ENCODE assay signal across 27 cellular contexts in genomic region chr11:3105791-3106735, GRCh38. TPM values are rescaled to one million over a fixed set of nuclear protein-coding genes. Genes with fewer than 3 reads are reported as not detected.
DNase-seq lines count a peak whose midpoint lies in the region; ATAC-seq, FAIRE-seq and TF ChIP-seq lines count a peak whose summit lies in the region.
"Had no signal": no experiment of that assay in that cellular context is flagged by ENCODE, and none has a peak within 500 bp of the region (broad histone marks: within the 10 kb centered on the region; RNA-seq: fewer than 3 reads in every experiment).

No MANE protein-coding gene starts in this region.

- 0 out of 2 replicates have a peak overlapping the region, but pooled peaks have one; percentile 48 for H2BK20ac ChIP-seq in H1 (ENCODE audit: low read length)

- H3K9me3 ChIP-seq in right cardiac atrium (ENCODE audit: control insufficient read depth, low read length), result no peaks in the 10 kb centered on the region
- no peaks in the 10 kb centered on the region for H3K9me3 ChIP-seq in heart right ventricle
- H3K9me3 ChIP-seq in H1 (ENCODE audit: insufficient read depth in 2 of 2, low read depth in 1 of 2, low read length in 1 of 2), result no peaks in the 10 kb centered on the region
- H3K9me3 ChIP-seq in neuronal stem cell (replicated peaks in 1 of 2; ENCODE audit: control insufficient read depth in 2 of 2, insufficient read depth in 1 of 2, low read depth in 1 of 2, low read length in 2 of 2), result peaks cover 0 to 2% of the 10 kb centered on the region in 2 donors
- no peaks in the 10 kb centered on the region for H3K9me3 ChIP-seq in aorta (ENCODE audit: control insufficient read depth, low read length)
- H3K9me3 ChIP-seq: ovary, testis had no signal

- H3K23ac ChIP-seq in H1 (ENCODE audit: insufficient read length) (no peak overlapping the region), neuronal stem cell (ENCODE audit: low read depth, low read length, poor library complexity) (peak overlapping the region; percentile 34)

- TF ChIP-seq EP300 in H1 (IDR thresholded peaks at IDR 0.05; ENCODE audit: borderline replicate concordance in 1 of 2, low read depth in 2 of 2, low read length in 2 of 2), result no peak

- H3K4me1 ChIP-seq in right cardiac atrium (ENCODE audit: control insufficient read depth, insufficient read depth, low read length), result no peaks in the 10 kb centered on the region
- H3K4me1 ChIP-seq in heart right ventricle, result peaks cover 0 to under 1% (median 0%) of the 10 kb centered on the region in 9 donors
- H3K4me1 ChIP-seq in H1 (replicated peaks in 1 of 4; ENCODE audit: control insufficient read depth in 3 of 4, insufficient read depth in 4 of 4, low read length in 3 of 4), result peaks cover 0 to 16% (median 8%) of the 10 kb centered on the region in 4 experiments; a peak in 5 of 7 replicates
- H3K4me1 ChIP-seq in neuronal stem cell (ENCODE audit: control insufficient read depth in 2 of 2, insufficient read depth in 1 of 2, low read depth in 1 of 2, low read length in 2 of 2), result no peaks in the 10 kb centered on the region
- no peaks in the 10 kb centered on the region for H3K4me1 ChIP-seq in aorta (ENCODE audit: control insufficient read depth in 1 of 2, insufficient read depth in 2 of 2, low read length in 2 of 2)
- H3K4me1 ChIP-seq: foreskin keratinocyte, testis had no signal

- H2BK12ac ChIP-seq in H1 (ENCODE audit: low read depth, low read length) (no peak overlapping the region), neuronal stem cell (ENCODE audit: low read length) (no peak overlapping the region)

- no peak overlapping the region for H3K27ac ChIP-seq in right cardiac atrium (ENCODE audit: low read length)
- H3K27ac ChIP-seq in heart right ventricle, result no peak overlapping the region
- no peak overlapping the region for H3K27ac ChIP-seq in H1 (ENCODE audit: low read depth, low read length)
- H3K27ac ChIP-seq in neuronal stem cell (replicated peaks; ENCODE audit: low read length), result no peak overlapping the region
- no peak overlapping the region for H3K27ac ChIP-seq in aorta (ENCODE audit: low read depth in 1 of 2, low read length in 2 of 2)
- H3K27ac ChIP-seq: cardiac muscle cell, foreskin keratinocyte, HL-60, ovary, testis, WERI-Rb-1 had no signal

- H2BK15ac ChIP-seq in H1 (ENCODE audit: low read length) (no peak overlapping the region), neuronal stem cell (ENCODE audit: low read length) (no peak overlapping the region)

- H3K4ac ChIP-seq in H1 (replicated peaks; ENCODE audit: insufficient read length, low read depth, low read length), result no peak overlapping the region
- H3K4ac ChIP-seq in neuronal stem cell (ENCODE audit: low read length), result no peak overlapping the region

- no peaks in the 10 kb centered on the region for H3K23me2 ChIP-seq in H1 (ENCODE audit: low read depth, low read length)

- no peaks in the 10 kb centered on the region for H3K79me1 ChIP-seq in H1 (ENCODE audit: low read depth, low read length)
- no peaks in the 10 kb centered on the region for H3K79me1 ChIP-seq in neuronal stem cell (ENCODE audit: low read depth, low read length)

- FAIRE-seq in H1 (lab: Jason Lieb, UNC), result no peak
- FAIRE-seq: H54, HepG2, islet of Langerhans, RCC 7860 had no signal

- H2AK5ac ChIP-seq in H1 (ENCODE audit: low read depth, low read length) (no peak overlapping the region), neuronal stem cell (ENCODE audit: low read depth, low read length) (no peak overlapping the region)

- H4K91ac ChIP-seq in H1 (replicated peaks; ENCODE audit: insufficient read length, low read length) (no peak overlapping the region), neuronal stem cell (ENCODE audit: low read depth, low read length, poor library complexity) (no peak overlapping the region)

- no peak overlapping the region for H2BK120ac ChIP-seq in H1 (replicated peaks; ENCODE audit: low read depth, low read length)
- no peak overlapping the region for H2BK120ac ChIP-seq in neuronal stem cell (ENCODE audit: low read depth, low read length)

- peaks cover 0 to 85% (median 13%) of the 10 kb centered on the region in 9 donors for H3K36me3 ChIP-seq in heart right ventricle
- H3K36me3 ChIP-seq in H1 (ENCODE audit: control insufficient read depth in 2 of 4, insufficient read depth in 4 of 4, low read length in 3 of 4), result no peaks in the 10 kb centered on the region
- H3K36me3 ChIP-seq in neuronal stem cell (replicated peaks in 1 of 2; ENCODE audit: control insufficient read depth in 2 of 2, insufficient read depth in 2 of 2, low read length in 2 of 2), result peaks cover 0 to 11% of the 10 kb centered on the region in 2 donors
- peaks cover 0 to 11% of the 10 kb centered on the region in 2 donors for H3K36me3 ChIP-seq in aorta (ENCODE audit: control insufficient read depth in 1 of 2, insufficient read depth in 2 of 2, low read length in 1 of 2)
- H3K36me3 ChIP-seq: cardiac muscle cell, ovary, WERI-Rb-1 had no signal

- no peak for TF ChIP-seq CTCF in heart right ventricle (IDR thresholded peaks at IDR 0.05)
- TF ChIP-seq CTCF in H1 (IDR thresholded peaks at IDR 0.05; ENCODE audit: control extremely low read depth in 1 of 3, insufficient read depth in 1 of 3, low read depth in 1 of 3, low read length in 3 of 3), result no peak

- CTCF ChIA-PET in H1 (lab: Charles Lee; ENCODE audit: partially characterized antibody), result interaction anchor here (0.8 to 2.2 kb wide), 7 partner anchors 15 to 118 kb away, joined by 3 to 8 read pairs (median 3); no protein-coding TSS in a partner anchor

- H2AFZ ChIP-seq in H1 (ENCODE audit: low read length), result no peak overlapping the region
- no peak overlapping the region for H2AFZ ChIP-seq in neuronal stem cell (ENCODE audit: low read length)

- no peak overlapping the region; the same call in 1 of the 2 replicates for H3K18ac ChIP-seq in H1 (ENCODE audit: extremely low read depth, low read length)
- H3K18ac ChIP-seq in neuronal stem cell (ENCODE audit: low read length), result peak overlapping the region; percentile 71

- POLR2A ChIA-PET in H1 (lab: Charles Lee; ENCODE audit: partially characterized antibody), result no interaction called here

- H3K56ac ChIP-seq in H1 (replicated peaks; ENCODE audit: insufficient read length, low read depth, low read length), result no peak overlapping the region

- H3K9ac ChIP-seq in H1 (replicated peaks in 1 of 4; ENCODE audit: extremely low read depth in 1 of 4, low read depth in 3 of 4, low read length in 3 of 4) (0 out of 7 replicates have a peak overlapping the region, but pooled peaks of 1 of the 4 experiments have one; percentile 30), neuronal stem cell (ENCODE audit: low read depth, low read length, poor library complexity) (no peak overlapping the region)

- H3K4me2 ChIP-seq in H1 (ENCODE audit: insufficient read depth in 1 of 2, low read depth in 2 of 2, low read length in 2 of 2) (no peak overlapping the region), neuronal stem cell (ENCODE audit: insufficient read depth, low read length, poor library complexity, severe bottlenecking) (no peak overlapping the region)

- no peak overlapping the region for H4K5ac ChIP-seq in H1 (ENCODE audit: insufficient read length, low read depth, low read length)

- no peaks in the 10 kb centered on the region for H3K79me2 ChIP-seq in H1 (ENCODE audit: control insufficient read depth in 1 of 2, insufficient read depth in 2 of 2, low read length in 2 of 2)

- ATAC-seq in right cardiac atrium (no peak), heart right ventricle (no peak), aorta (ENCODE audit: low FRiP score) (no peak), GM21390 (IDR thresholded peaks at IDR 0.05; ENCODE audit: unreplicated experiment) (no peak)
- ATAC-seq: foreskin keratinocyte, HepG2 had no signal

- H3K27me3 ChIP-seq in right cardiac atrium (ENCODE audit: control insufficient read depth, insufficient read depth) (no peaks in the 10 kb centered on the region), heart right ventricle (no peaks in the 10 kb centered on the region), H1 (replicated peaks in 1 of 4; ENCODE audit: control insufficient read depth in 3 of 4, extremely low read depth in 1 of 4, insufficient read depth in 3 of 4, low read length in 3 of 4) (no peaks in the 10 kb centered on the region; a peak in 2 of 7 replicates), neuronal stem cell (ENCODE audit: control insufficient read depth in 3 of 3, insufficient read depth in 3 of 3, low read depth in 1 of 3, low read length in 3 of 3) (no peaks in the 10 kb centered on the region), aorta (ENCODE audit: control insufficient read depth in 1 of 2, insufficient read depth in 2 of 2, low read length in 1 of 2) (no peaks in the 10 kb centered on the region)
- H3K27me3 ChIP-seq: cardiac muscle cell, foreskin keratinocyte, ovary, testis had no signal

- H4K8ac ChIP-seq in H1 (ENCODE audit: extremely low read depth, insufficient read depth, low read length), result no peak overlapping the region
- no peak overlapping the region for H4K8ac ChIP-seq in neuronal stem cell (ENCODE audit: low read depth, low read length)

- intact Hi-C loops in right cardiac atrium (cut with DNase I), result loop anchor here in 1 of 4 donors (10.0 kb wide), 1 partner anchor 109 kb away; the partner anchor contains the start of gene MRGPRG
- intact Hi-C loops in heart right ventricle (cut with DNase I), result loop anchor here in 1 of 10 donors (5.0 kb wide), 1 partner anchor 111 kb away; the partner anchor contains the start of gene MRGPRG
- intact Hi-C loops in aorta (cut with DNase I), result no loop called here

- TF ChIP-seq RAD21 in H1 (IDR thresholded peaks at IDR 0.05 in 1 of 2, conservative IDR thresholded peaks at IDR 0.05 in 1 of 2; ENCODE audit: low read depth in 2 of 2, low read length in 2 of 2), result no peak

- H3K14ac ChIP-seq in H1 (ENCODE audit: insufficient read length) (no peak overlapping the region), neuronal stem cell (ENCODE audit: low read length) (peak overlapping the region; percentile 82)

- 89% methylated on average over 41 of the region's 41 CpGs for WGBS in right cardiac atrium
- 91 to 92% methylated on average over 41 of the region's 41 CpGs for WGBS in heart right ventricle, 2 donors
- WGBS in H1 (ENCODE audit: extremely low coverage in 1 of 2, insufficient coverage in 1 of 2, insufficient read length in 1 of 2, insufficient replicate concordance in 2 of 2, low coverage in 1 of 2, low lambda C conversion rate in 2 of 2, missing lambda C conversion rate in 1 of 2), 2 experiments, result 92% methylated on average over 41 of the region's 41 CpGs; no CpG with 5 or more reads in 1 of the 2 experiments
- WGBS in neuronal stem cell (ENCODE audit: extremely low coverage in 2 of 2, insufficient read length in 2 of 2, insufficient replicate concordance in 1 of 2), 2 donors, result no CpG with 5 or more reads among the region's 41 CpGs
- WGBS in aorta, 2 donors, result 87 to 90% methylated on average over 38 to 41 of the region's 41 CpGs

- H2BK5ac ChIP-seq in H1 (ENCODE audit: low read depth, low read length) (no peak overlapping the region), neuronal stem cell (ENCODE audit: low read length) (no peak overlapping the region)

- H3K4me3 ChIP-seq in right cardiac atrium (ENCODE audit: low read length) (no peak overlapping the region), heart right ventricle (no peak overlapping the region), H1 (ENCODE audit: extremely low read depth in 1 of 4, insufficient read depth in 2 of 4, low read depth in 3 of 4, low read length in 4 of 4) (no peak overlapping the region), neuronal stem cell (ENCODE audit: low read length in 2 of 2) (peak overlapping the region in 1 of 2 donors; percentile 36), aorta (ENCODE audit: low read length in 2 of 2) (no peak overlapping the region)
- H3K4me3 ChIP-seq: cardiac muscle cell, ovary, testis had no signal

- H4K20me1 ChIP-seq in H1 (replicated peaks in 1 of 2; ENCODE audit: control insufficient read depth in 1 of 2, insufficient read depth in 2 of 2, low read length in 2 of 2), result peaks cover 0 to 6% of the 10 kb centered on the region in 2 experiments

- DNase-seq in right cardiac atrium, result peak in 2 of 3 donors; percentile 8 to 36
- DNase-seq in heart right ventricle, result no peak
- DNase-seq in H1 (ENCODE audit: low read depth in 1 of 2, low spot score in 2 of 2), result peak in 1 of 2 experiments; percentile 40
- no peak for DNase-seq in neuronal stem cell (ENCODE audit: low spot score)
- DNase-seq in aorta, result peak; percentile 40 to 65
- no peak for DNase-seq in NCI-H446 treated with DMSO at 0.1 percent for 48 hours (lab: John Stamatoyannopoulos, UW)
- DNase-seq in stimulated activated CD4-positive, alpha-beta T cell treated with anti-CD3 and anti-CD28 coated beads, Interleukin-4, amount 100 ng/mL, for 24 hours, result no peak
- DNase-seq: activated CD4-positive, alpha-beta T cell treated with anti-CD3 and anti-CD28 coated beads, Interleukin-2, amount 50 U/mL, for 48 hours; activated naive CD4-positive, alpha-beta T cell treated with anti-CD3 and anti-CD28 coated beads, Interleukin-2, amount 10 ng/mL, durations not matched to agents 7 days and 5 days; amygdala; DMS 273 treated with DMSO at 0.1 percent for 48 hours; erythroblast; foreskin keratinocyte; mesenchymal stem cell; NCI-H1092 treated with DMSO at 0.1 percent for 48 hours; NCI-H1930; NCI-H226; testis; WERI-Rb-1 had no signal

- TF ChIP-seq POLR2A in H1 (IDR thresholded peaks at IDR 0.05; ENCODE audit: control extremely low read depth in 1 of 2, low read depth in 2 of 2, low read length in 2 of 2), result no peak

RNA-seq across cellular contexts. Expression of gene CARS1, which starts 48.8 kb away (rescaled TPM):
- 10 to 100 TPM; 14.4 to 18.8 (median 16.5) TPM for total RNA-seq in right cardiac atrium
- 10.8 TPM for polyA plus RNA-seq in right cardiac atrium
- 10 to 100 TPM; 12.5 to 24.6 (median 15.9) TPM for total RNA-seq in heart right ventricle
- 10 to 100 TPM; 14.8 to 24.2 TPM for polyA plus RNA-seq in heart right ventricle
- 89.4 and 100 TPM in 2 replicates for total RNA-seq in H1 (2021; fragmentation: NEBNext Ultra II Directional; extraction: Animal tissue kit (Norgen Biotek cat#: 25700))
- 44.1 and 52.2 TPM in 2 replicates for polyA plus RNA-seq in H1 (2011; rRNA removed)
- polyA plus RNA-seq in H1 (2011; cell fraction: cytosol; rRNA removed), result 80.1 TPM
- polyA plus RNA-seq in H1 (2011; cell fraction: nucleus; rRNA removed), result 153 TPM
- 66.9 to 85.6 TPM (median 81.2 TPM) in 4 replicates for polyA plus RNA-seq in H1 (2012, experiment 1 of 2)
- 40.9 TPM for polyA plus RNA-seq in H1 (2012, experiment 2 of 2)
- 50.9 TPM for polyA plus RNA-seq in H1 (2013, experiment 1 of 2)
- polyA plus RNA-seq in H1 (2013, experiment 2 of 2), result 47.6 TPM
- polyA minus RNA-seq in H1 (2011; rRNA and poly(A)+ RNA removed), result 61.8 and 68.1 TPM in 2 replicates
- polyA minus RNA-seq in H1 (2011; cell fraction: cytosol; rRNA and poly(A)+ RNA removed), result 33.2 TPM
- polyA minus RNA-seq in H1 (2011; cell fraction: nucleus; rRNA and poly(A)+ RNA removed), result 83.4 TPM
- 21.3 TPM for polyA plus RNA-seq in neuronal stem cell (2013, experiment 1 of 2)
- 20.1 TPM for polyA plus RNA-seq in neuronal stem cell (2013, experiment 2 of 2)
- 10 to 100 TPM; 37.7 to 38.9 TPM for total RNA-seq in aorta
- polyA plus RNA-seq in aorta, result 10 to 100 TPM; 18.8 to 41.4 TPM

RNA-seq across cellular contexts. Expression of gene OSBPL5, which starts 59.0 kb away (rescaled TPM):
- total RNA-seq in right cardiac atrium, result 10 to 100 TPM; 14.1 to 19.1 (median 15.4) TPM
- polyA plus RNA-seq in right cardiac atrium, result 10.3 TPM
- 10 to 100 TPM; 12.7 to 18.2 (median 15.5) TPM for total RNA-seq in heart right ventricle
- 10 to 100 TPM; 10.4 to 18.7 TPM for polyA plus RNA-seq in heart right ventricle
- 7.9 and 9.9 TPM in 2 replicates for total RNA-seq in H1 (2021; fragmentation: NEBNext Ultra II Directional; extraction: Animal tissue kit (Norgen Biotek cat#: 25700))
- 3.4 and 6.0 TPM in 2 replicates for polyA plus RNA-seq in H1 (2011; rRNA removed)
- 5.8 TPM for polyA plus RNA-seq in H1 (2011; cell fraction: cytosol; rRNA removed)
- 19.5 TPM for polyA plus RNA-seq in H1 (2011; cell fraction: nucleus; rRNA removed)
- polyA plus RNA-seq in H1 (2012, experiment 1 of 2), result 3.8 to 7.3 TPM (median 6.6 TPM) in 4 replicates
- polyA plus RNA-seq in H1 (2012, experiment 2 of 2), result 4.9 TPM
- 3.3 TPM for polyA plus RNA-seq in H1 (2013, experiment 1 of 2)
- 2.9 TPM for polyA plus RNA-seq in H1 (2013, experiment 2 of 2)
- 4.3 and 5.5 TPM in 2 replicates for polyA minus RNA-seq in H1 (2011; rRNA and poly(A)+ RNA removed)
- 9.7 TPM for polyA minus RNA-seq in H1 (2011; cell fraction: cytosol; rRNA and poly(A)+ RNA removed)
- 13.0 TPM for polyA minus RNA-seq in H1 (2011; cell fraction: nucleus; rRNA and poly(A)+ RNA removed)
- 9.5 TPM for polyA plus RNA-seq in neuronal stem cell (2013, experiment 1 of 2)
- polyA plus RNA-seq in neuronal stem cell (2013, experiment 2 of 2), result 9.7 TPM
- 10 to 100 TPM; 64.1 to 69.1 TPM for total RNA-seq in aorta
- 10 to 100 TPM; 11.9 to 48.4 TPM for polyA plus RNA-seq in aorta
- total RNA-seq: HepG2 had no signal
- polyA plus RNA-seq: HepG2 had no signal

Comparison
In these comparisons a context has a peak if more than half of its experiments do, and no peak if none do; other contexts are left out.
1. DNase-seq: peak in right cardiac atrium (2 of 3) and aorta (2 of 2); none in heart right ventricle (0 of 2), neuronal stem cell (single experiment), NCI-H446 treated with DMSO at 0.1 percent for 48 hours (single experiment) and stimulated activated CD4-positive, alpha-beta T cell treated with anti-CD3 and anti-CD28 coated beads, Interleukin-4, amount 100 ng/mL, for 24 hours (single experiment).